11 cellular contexts compared by ENCODE assay signal in genomic region chr10:77546048-77546447, GRCh38.
"Had no signal": no experiment of that assay in that cellular context is flagged by ENCODE, and none has a peak within 500 bp of the region (broad histone marks: within the 10 kb centered on the region; RNA-seq: fewer than 3 reads in every experiment).

No MANE protein-coding gene starts in this region.

- ATAC-seq: mucosa of descending colon; naive thymus-derived CD4-positive, alpha-beta T cell had no signal

- H3K4me1 ChIP-seq: parathyroid adenoma, testis had no signal

- H3K9me3 ChIP-seq: mucosa of descending colon, testis had no signal

- H3K36me3 ChIP-seq: brain microvascular endothelial cell, WERI-Rb-1 had no signal

- H3K27me3 ChIP-seq: brain microvascular endothelial cell, testis had no signal

- H3K4me3 ChIP-seq: mucosa of descending colon, testis had no signal

- H3K9ac ChIP-seq: parathyroid adenoma had no signal

- H3K27ac ChIP-seq: brain microvascular endothelial cell, parathyroid adenoma, testis, WERI-Rb-1 had no signal

- DNase-seq: activated CD4-positive, alpha-beta T cell treated with anti-CD3 and anti-CD28 coated beads, Interleukin-2, amount 50 U/mL, for 4 hours; brain microvascular endothelial cell; central memory CD4-positive, alpha-beta T cell; cortex of kidney; effector CD4-positive, alpha-beta T cell; mucosa of descending colon; naive thymus-derived CD4-positive, alpha-beta T cell; stimulated activated CD4-positive, alpha-beta T cell treated with anti-CD3 and anti-CD28 coated beads, Interleukin-2, amount 100 ng/mL, for 24 hours; testis; WERI-Rb-1 had no signal
